Comparison of ENCODE assay signal across 8 cellular contexts in genomic region chr1:44714944-44715571, GRCh38. TPM values are rescaled to one million over a fixed set of nuclear protein-coding genes. Genes with fewer than 3 reads are reported as not detected.
A peak's percentile ranks its signal among the peaks of the same experiment; 100 is the strongest.
DNase-seq lines count a peak whose midpoint lies in the region; ATAC-seq and TF ChIP-seq lines count a peak whose summit lies in the region.

No MANE protein-coding gene starts in this region.

- no peaks in the 10 kb centered on the region for H3K36me3 Mint-ChIP-seq in activated naive CD8-positive, alpha-beta T cell

- H3K9me3 Mint-ChIP-seq in activated naive CD8-positive, alpha-beta T cell (ENCODE audit: low read depth): no peaks in the 10 kb centered on the region

- no peak for TF ChIP-seq POLR2A in NB4 (IDR thresholded peaks at IDR 0.05; ENCODE audit: extremely low read depth, insufficient read length)

- intact Hi-C loops in Right ventricle myocardium inferior (cut with DNase I) (no loop called here), posterior vena cava (cut with DNase I) (no loop called here)

- H3K4me1 Mint-ChIP-seq in activated naive CD8-positive, alpha-beta T cell (ENCODE audit: low read depth): peaks cover 47% of the 10 kb centered on the region

- no peak overlapping the region for H3K27ac Mint-ChIP-seq in activated naive CD8-positive, alpha-beta T cell

- H3K27me3 Mint-ChIP-seq in activated naive CD8-positive, alpha-beta T cell: no peaks in the 10 kb centered on the region

- TF ChIP-seq CTCF in AG09309 (IDR thresholded peaks at IDR 0.05; ENCODE audit: control insufficient read depth, insufficient read depth, low read depth, low read length, missing control alignments): peak; percentile 87
- peak; percentile 87 for TF ChIP-seq CTCF in NB4 (IDR thresholded peaks at IDR 0.05; ENCODE audit: low read depth, low read length)

- no peak for DNase-seq in AG09309 (ENCODE audit: low read depth)
- DNase-seq in NB4 (ENCODE audit: low read depth): peak; percentile 83
- peak; percentile 73 for DNase-seq in SK-N-DZ (ENCODE audit: low spot score)
- DNase-seq in Right ventricle myocardium inferior (ENCODE audit: missing footprints): no peak
- peak; percentile 85 for DNase-seq in posterior vena cava (ENCODE audit: low spot score)

- ATAC-seq in GM18870 (IDR thresholded peaks at IDR 0.05; ENCODE audit: unreplicated experiment) (peak; percentile 63), Right ventricle myocardium inferior (peak; percentile 64), GM21576 (IDR thresholded peaks at IDR 0.05; ENCODE audit: unreplicated experiment) (no peak)

- peak overlapping the region; percentile 58 for H3K4me3 Mint-ChIP-seq in activated naive CD8-positive, alpha-beta T cell

- H3K4me3 ChIP-seq in AG09309 (ENCODE audit: control insufficient read depth, low read depth, low read length): no peak overlapping the region
- H3K4me3 ChIP-seq in NB4 (ENCODE audit: low read depth, low read length): no peak overlapping the region

RNA-seq across cellular contexts. Expression of gene RNU5D-1, which starts 15.9 kb away (rescaled TPM):
- not detected in 2 replicates for polyA plus RNA-seq in SK-N-DZ (2014; cell fraction: cytosol; rRNA removed)
- not detected in 2 replicates for polyA plus RNA-seq in SK-N-DZ (2014; cell fraction: nucleus; rRNA removed)
- not detected for total RNA-seq in Right ventricle myocardium inferior
- not detected for total RNA-seq in posterior vena cava

RNA-seq across cellular contexts. Expression of gene KIF2C, which starts 24.6 kb away (rescaled TPM):
- 100.0 and 108 TPM in 2 replicates for polyA plus RNA-seq in SK-N-DZ (2014; cell fraction: cytosol; rRNA removed)
- 126 and 168 TPM in 2 replicates for polyA plus RNA-seq in SK-N-DZ (2014; cell fraction: nucleus; rRNA removed)
- 0.87 TPM for total RNA-seq in Right ventricle myocardium inferior
- total RNA-seq in posterior vena cava: under 1 TPM; 0.43 to 0.93 TPM

RNA-seq across cellular contexts. Expression of gene ARMH1, which starts 40.5 kb away (rescaled TPM):
- not detected in 2 replicates for polyA plus RNA-seq in SK-N-DZ (2014; cell fraction: cytosol; rRNA removed)
- polyA plus RNA-seq in SK-N-DZ (2014; cell fraction: nucleus; rRNA removed): 3.8 and 9.8 TPM in 2 replicates
- total RNA-seq in Right ventricle myocardium inferior (0.78 TPM), posterior vena cava (1 to 10 TPM; 1.0 to 1.6 TPM)

RNA-seq across cellular contexts. Expression of gene TMEM53, which starts 40.8 kb away (rescaled TPM):
- polyA plus RNA-seq in SK-N-DZ (2014; cell fraction: cytosol; rRNA removed): 4.8 and 7.3 TPM in 2 replicates
- polyA plus RNA-seq in SK-N-DZ (2014; cell fraction: nucleus; rRNA removed): 3.3 and 5.8 TPM in 2 replicates
- total RNA-seq in Right ventricle myocardium inferior: 11.8 TPM
- 1 to 10 TPM; 3.8 to 5.3 TPM for total RNA-seq in posterior vena cava

Comparison
In these comparisons a context has a peak if more than half of its experiments do, and no peak if none do; other contexts are left out.
1. DNase-seq: peak in NB4 (single experiment), SK-N-DZ (single experiment) and posterior vena cava (single experiment); none in AG09309 (single experiment) and Right ventricle myocardium inferior (single experiment).